In genomic region chr2:219998714-219999227, GRCh38 we compare ENCODE assay signal across 20 cellular contexts.
DNase-seq lines count a peak whose midpoint lies in the region; ATAC-seq, FAIRE-seq and TF ChIP-seq lines count a peak whose summit lies in the region.
"Had no signal": no experiment of that assay in that cellular context is flagged by ENCODE, and none has a peak within 500 bp of the region (broad histone marks: within the 10 kb centered on the region; RNA-seq: fewer than 3 reads in every experiment).

No MANE protein-coding gene starts in this region.

- no peak overlapping the region for H3K4me2 ChIP-seq in K562 (ENCODE audit: insufficient read depth, low read length)
- H3K4me2 ChIP-seq in osteoblast (ENCODE audit: insufficient read depth, low read length), result no peak overlapping the region

- no peaks in the 10 kb centered on the region for H3K9me1 ChIP-seq in K562 (ENCODE audit: control insufficient read depth, insufficient read depth, low read length)

- WGBS in K562 (ENCODE audit: insufficient coverage, low coverage, missing lambda C conversion rate), result 4% methylated on average over 5 of the region's 5 CpGs
- WGBS in lower leg skin, 2 donors, result 80 to 84% methylated on average over 5 of the region's 5 CpGs

- TF ChIP-seq RAD21 in K562 (CRISPR knock-in tag; conservative IDR thresholded peaks at IDR 0.05 in 1 of 2, IDR thresholded peaks at IDR 0.05 in 1 of 2), result no peak

- intact Hi-C loops in K562 (cut with micrococcal nuclease) (loop anchor here (2.0 kb wide), 1 partner anchor 262 kb away; no protein-coding TSS in a partner anchor), lower leg skin (cut with DNase I; ENCODE audit: low total_unique reads) (no loop called here)

- no peak for FAIRE-seq in K562 (lab: Jason Lieb, UNC)
- FAIRE-seq: small intestine had no signal

- no peaks in the 10 kb centered on the region for H3K36me3 ChIP-seq in K562 (ENCODE audit: control insufficient read depth, insufficient read depth, low read length)
- H3K36me3 ChIP-seq in osteoblast (ENCODE audit: insufficient read depth, low read length), result no peaks in the 10 kb centered on the region
- H3K36me3 ChIP-seq: cardiac muscle cell, tibial artery had no signal

- CTCF ChIA-PET in K562 (lab: Yijun Ruan, JAX; ENCODE audit: low intra/inter-chr PET ratio), result no interaction called here

- no peak for TF ChIP-seq EP300 in K562 (IDR thresholded peaks at IDR 0.05; ENCODE audit: low read length)

- TF ChIP-seq CTCF in LNCaP clone FGC (IDR thresholded peaks at IDR 0.05; ENCODE audit: control insufficient read depth, extremely low read depth, insufficient read depth) (0 out of 2 replicates have a peak, but pooled peaks have one; percentile 5), K562 (IDR thresholded peaks at IDR 0.05 in 2 of 3, conservative IDR thresholded peaks at IDR 0.05 in 1 of 3; ENCODE audit: insufficient read depth in 2 of 3, low read depth in 1 of 3, low read length in 3 of 3) (peak in 1 of 3 experiments; percentile 22; a peak in 1 of 6 replicates), osteoblast (IDR thresholded peaks at IDR 0.05; ENCODE audit: extremely low read depth, low read depth, low read length) (peak; percentile 16), lower leg skin (IDR thresholded peaks at IDR 0.05) (no peak)

- DNase-seq in DMS 273 (lab: John Stamatoyannopoulos, UW; ENCODE audit: unreplicated experiment), result peak; percentile 2
- DNase-seq in DMS 273 treated with DMSO at 0.1 percent for 48 hours (lab: John Stamatoyannopoulos, UW), result no peak
- no peak for DNase-seq in LNCaP clone FGC (ENCODE audit: low read depth)
- DNase-seq in K562 (ENCODE audit: extremely low read depth in 1 of 4, low spot score in 3 of 4), result peak in 3 of 4 experiments; percentile 5 to 9 (median 7)
- no peak for DNase-seq in osteoblast (ENCODE audit: insufficient read length, low spot score, missing footprints)
- DNase-seq in GOT3 (lab: John Stamatoyannopoulos, UW), result no peak
- DNase-seq in NCI-H1694 (lab: John Stamatoyannopoulos, UW), result no peak
- no peak for DNase-seq in lower leg skin (ENCODE audit: low spot score in 2 of 2)
- DNase-seq: 8988T; DMS79; effector CD4-positive, alpha-beta T cell; NCI-H2029; NCI-H524 treated with DMSO at 0.1 percent for 48 hours; small intestine; T-helper 1 cell; tibial artery had no signal

- no peaks in the 10 kb centered on the region for H4K20me1 ChIP-seq in K562 (replicated peaks; ENCODE audit: control insufficient read depth, insufficient read depth, low read length)
- H4K20me1 ChIP-seq in osteoblast (ENCODE audit: insufficient read depth, low read length), result no peaks in the 10 kb centered on the region

- TF ChIP-seq POLR2A in K562 (conservative IDR thresholded peaks at IDR 0.05) (no peak), lower leg skin (IDR thresholded peaks at IDR 0.05) (no peak)

- BruUV-seq in K562 (replicated peaks; lab: Mats Ljungman, UMichigan), result no TSS peak

- H3K9ac ChIP-seq in K562 (ENCODE audit: insufficient read depth in 1 of 2, low read depth in 2 of 2, low read length in 2 of 2), result no peak overlapping the region
- H3K9ac ChIP-seq: parathyroid adenoma had no signal

- H2AFZ ChIP-seq in K562 (ENCODE audit: low read depth, low read length), result no peak overlapping the region
- no peak overlapping the region for H2AFZ ChIP-seq in osteoblast (ENCODE audit: low read length)
- H2AFZ ChIP-seq: parathyroid adenoma had no signal

- H3K4me1 ChIP-seq in K562 (replicated peaks in 1 of 2; ENCODE audit: control insufficient read depth in 2 of 2, insufficient read depth in 2 of 2, low read length in 2 of 2) (no peaks in the 10 kb centered on the region), osteoblast (ENCODE audit: insufficient read depth, low read length) (peaks cover 17% of the 10 kb centered on the region)
- H3K4me1 ChIP-seq: parathyroid adenoma had no signal

- H3K9me3 ChIP-seq in K562 (replicated peaks; ENCODE audit: control insufficient read depth, insufficient read depth, low read depth, low read length), result no peaks in the 10 kb centered on the region
- no peaks in the 10 kb centered on the region for H3K9me3 ChIP-seq in osteoblast (ENCODE audit: low read depth, low read length)
- H3K9me3 ChIP-seq: tibial artery had no signal

- POLR2A ChIA-PET in K562 (lab: Yijun Ruan, JAX), result no interaction called here

- H3K27me3 ChIP-seq in K562 (ENCODE audit: control insufficient read depth in 2 of 2, insufficient read depth in 2 of 2, low read length in 2 of 2) (no peaks in the 10 kb centered on the region), osteoblast (ENCODE audit: insufficient read depth, low read length) (no peaks in the 10 kb centered on the region)
- H3K27me3 ChIP-seq: cardiac muscle cell, tibial artery had no signal

- ATAC-seq in K562, result peak; percentile 47; the same call in 2 of the 3 replicates
- ATAC-seq: activated T-helper 17 cell treated with anti-CD3 and anti-CD28 coated beads, Interleukin-2, amount 50 U/mL, for 72 hours had no signal

- H3K27ac ChIP-seq in K562 (ENCODE audit: extremely low read depth, low read depth, low read length), result no peak overlapping the region
- no peak overlapping the region for H3K27ac ChIP-seq in osteoblast (ENCODE audit: low read depth, low read length)
- H3K27ac ChIP-seq: cardiac muscle cell, parathyroid adenoma, RWPE1, tibial artery had no signal

- H3K79me2 ChIP-seq in K562 (ENCODE audit: control insufficient read depth, insufficient read depth, low read length) (no peaks in the 10 kb centered on the region), osteoblast (ENCODE audit: insufficient read depth, low read length) (no peaks in the 10 kb centered on the region)
- H3K79me2 ChIP-seq: parathyroid adenoma had no signal

- H3K4me3 ChIP-seq in LNCaP clone FGC (ENCODE audit: low read depth, low read length) (no peak overlapping the region), K562 (no peak overlapping the region), osteoblast (ENCODE audit: insufficient read depth, low read length) (no peak overlapping the region), lower leg skin (ENCODE audit: low read depth, poor library complexity, severe bottlenecking) (no peak overlapping the region)
- H3K4me3 ChIP-seq: cardiac muscle cell, tibial artery had no signal

- in situ Hi-C loops in K562 (cut with MboI), result no loop called here

TF ChIP-seq in K562, 482 proteins besides CTCF, POLR2A, EP300 and RAD21 (continues in another document):
- TF ChIP-seq MXI1 (IDR thresholded peaks at IDR 0.05; ENCODE audit: low read depth, low read length) (no peak), BRD9 (IDR thresholded peaks at IDR 0.05; ENCODE audit: low read depth, partially characterized antibody) (no peak), MTA2 (IDR thresholded peaks at IDR 0.05; ENCODE audit: low read depth) (no peak), ZNF586 (CRISPR knock-in tag; conservative IDR thresholded peaks at IDR 0.05) (no peak), EHMT2 (IDR thresholded peaks at IDR 0.05) (no peak), ZNF318 (IDR thresholded peaks at IDR 0.05; ENCODE audit: borderline replicate concordance in 1 of 2, low read depth in 1 of 2) (no peak), CHD4 (IDR thresholded peaks at IDR 0.05; ENCODE audit: insufficient read depth, insufficient replicate concordance, low read depth, low read length, poor library complexity, severe bottlenecking) (no peak)

Comparison
In these comparisons a context has a peak if more than half of its experiments do, and no peak if none do; other contexts are left out.
1. DNase-seq: peak in DMS 273 (single experiment) and K562 (3 of 4); none in DMS 273 treated with DMSO at 0.1 percent for 48 hours (single experiment), LNCaP clone FGC (single experiment), osteoblast (single experiment), GOT3 (single experiment), NCI-H1694 (single experiment) and lower leg skin (0 of 2).
2. CTCF ChIP-seq: peak in LNCaP clone FGC (single experiment) and osteoblast (single experiment); none in lower leg skin (0 of 3).